Comparison of ENCODE assay signal across 1 cellular context in the genomic region with DNA sequence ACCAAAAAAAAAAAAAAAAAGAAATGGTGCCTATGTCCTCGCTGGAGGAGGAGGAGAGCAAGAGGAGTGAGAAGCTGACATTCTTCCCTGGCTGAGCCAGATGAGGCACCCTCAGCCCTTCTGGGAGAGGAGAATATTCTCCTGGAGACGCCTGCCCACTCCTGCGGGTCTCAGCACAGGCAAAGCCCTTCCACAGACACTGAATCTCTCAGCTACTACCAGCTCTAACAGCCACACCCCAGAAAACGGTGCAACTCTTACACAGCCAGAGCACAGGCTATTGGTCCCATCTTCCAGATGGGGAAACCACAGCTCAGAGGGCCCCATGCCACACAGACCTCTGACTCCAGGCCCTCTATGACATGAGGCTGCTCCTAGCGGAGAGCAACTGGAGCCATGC.
TF ChIP-seq lines count a peak whose summit lies in the region.

No MANE protein-coding gene starts in this region.

TF ChIP-seq in HepG2, 621 proteins besides CTCF, POLR2A, EP300 and RAD21:
- TF ChIP-seq ZNF629 (CRISPR knock-in tag; conservative IDR thresholded peaks at IDR 0.05) (peak; percentile 36; the same call in 1 of the 2 replicates), ZNF670 (CRISPR knock-in tag; IDR thresholded peaks at IDR 0.05; ENCODE audit: borderline replicate concordance) (no peak)
